ENCODE assay signal across 15 cellular contexts in the genomic region with DNA sequence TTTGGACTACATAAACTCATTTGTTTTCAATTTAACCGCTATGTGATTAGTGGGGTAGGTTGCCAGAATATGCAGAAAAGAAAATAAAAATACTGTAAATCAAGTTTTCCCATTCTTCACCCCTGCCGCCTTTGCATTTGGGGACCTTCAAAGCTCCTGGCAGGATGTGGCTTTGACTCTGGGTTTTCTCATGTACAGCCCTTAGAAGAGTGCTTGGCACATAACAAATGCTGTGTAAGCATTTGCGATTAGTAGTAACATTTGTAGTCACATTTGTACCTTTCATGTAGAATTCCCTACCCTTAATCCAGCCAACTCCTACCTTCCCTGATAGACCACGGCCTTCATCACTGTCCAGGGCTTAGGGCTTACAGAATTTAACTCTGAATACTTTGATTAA.
A peak's percentile ranks its signal among the peaks of the same experiment; 100 is the strongest.
DNase-seq lines count a peak whose midpoint lies in the region; ATAC-seq and TF ChIP-seq lines count a peak whose summit lies in the region.
"Had no signal": no experiment of that assay in that cellular context is flagged by ENCODE, and none has a peak within 500 bp of the region (broad histone marks: within the 10 kb centered on the region; RNA-seq: fewer than 3 reads in every experiment).

No MANE protein-coding gene starts in this region.

- no peaks in the 10 kb centered on the region for H3K36me3 Mint-ChIP-seq in Caco-2 (ENCODE audit: insufficient read depth, unreplicated experiment)
- no peaks in the 10 kb centered on the region for H3K36me3 Mint-ChIP-seq in activated naive CD8-positive, alpha-beta T cell treated with anti-CD3 and anti-CD28 coated beads, Interleukin-2, amount 10 ng/mL, durations not matched to agents 7 days and 5 days
- H3K36me3 Mint-ChIP-seq: CD8-positive, alpha-beta memory T cell; naive B cell had no signal

- POLR2A ChIA-PET in Caco-2 (lab: Charles Lee), result no interaction called here
- POLR2A ChIA-PET in activated naive CD8-positive, alpha-beta T cell treated with anti-CD3 and anti-CD28 coated beads, Interleukin-2, amount 10 ng/mL, durations not matched to agents 7 days and 5 days (lab: Charles Lee), result interaction anchor here (1.0 kb wide), 1 partner anchor 61 kb away, joined by 3 read pairs; no protein-coding TSS in a partner anchor

- H3K9me3 Mint-ChIP-seq in Caco-2 (ENCODE audit: unreplicated experiment), result peaks cover 20% of the 10 kb centered on the region
- H3K9me3 Mint-ChIP-seq in activated naive CD8-positive, alpha-beta T cell treated with anti-CD3 and anti-CD28 coated beads, Interleukin-2, amount 10 ng/mL, durations not matched to agents 7 days and 5 days, result no peaks in the 10 kb centered on the region
- H3K9me3 Mint-ChIP-seq: activated B cell treated with CpG ODN at 0.5 μM for 24 hours; CD8-positive, alpha-beta memory T cell; naive B cell had no signal

- no peak for TF ChIP-seq CTCF in Caco-2 (IDR thresholded peaks at IDR 0.05; ENCODE audit: insufficient read depth in 1 of 2, low read depth in 1 of 2, low read length in 1 of 2, severe bottlenecking in 1 of 2, unreplicated experiment in 1 of 2)
- TF ChIP-seq CTCF in psoas muscle (IDR thresholded peaks at IDR 0.05), result no peak

- DNase-seq in Caco-2, result no peak
- DNase-seq in M059J (ENCODE audit: low read depth), result peak; percentile 40
- DNase-seq in activated naive CD8-positive, alpha-beta T cell treated with anti-CD3 and anti-CD28 coated beads, Interleukin-2, amount 10 ng/mL, durations not matched to agents 7 days and 5 days, result no peak
- peak; percentile 39 for DNase-seq in medulla oblongata (ENCODE audit: extremely low spot score)
- DNase-seq in COLO829 (ENCODE audit: low spot score), result no peak
- no peak for DNase-seq in cerebellar nuclear complex (lab: John Stamatoyannopoulos, UW)
- no peak for DNase-seq in psoas muscle
- DNase-seq: activated B cell treated with CpG ODN at 0.5 μM for 24 hours; activated CD8-positive, alpha-beta memory T cell treated with anti-CD3 and anti-CD28 coated beads, Interleukin-2, amount 50 U/mL, for 4 hours; naive B cell; NCI-H187; OCI-M1 had no signal

- H3K4me1 ChIP-seq in Caco-2 (peaks cover 23% of the 10 kb centered on the region), psoas muscle (no peaks in the 10 kb centered on the region)

- H3K36me3 ChIP-seq in Caco-2 (ENCODE audit: control insufficient read depth, insufficient read depth, low read length) (no peaks in the 10 kb centered on the region), psoas muscle (ENCODE audit: insufficient read depth in 1 of 2, low read depth in 1 of 2) (no peaks in the 10 kb centered on the region)
- H3K36me3 ChIP-seq: ascending aorta had no signal

- peaks cover 24% of the 10 kb centered on the region for H3K4me1 Mint-ChIP-seq in Caco-2 (ENCODE audit: low read depth, unreplicated experiment)
- peaks cover 13% of the 10 kb centered on the region for H3K4me1 Mint-ChIP-seq in activated naive CD8-positive, alpha-beta T cell treated with anti-CD3 and anti-CD28 coated beads, Interleukin-2, amount 10 ng/mL, durations not matched to agents 7 days and 5 days
- H3K4me1 Mint-ChIP-seq: activated B cell treated with CpG ODN at 0.5 μM for 24 hours, naive B cell had no signal

- no peak overlapping the region for H3K4me3 Mint-ChIP-seq in Caco-2 (ENCODE audit: unreplicated experiment)
- H3K4me3 Mint-ChIP-seq in activated naive CD8-positive, alpha-beta T cell treated with anti-CD3 and anti-CD28 coated beads, Interleukin-2, amount 10 ng/mL, durations not matched to agents 7 days and 5 days, result no peak overlapping the region
- H3K4me3 Mint-ChIP-seq: activated B cell treated with CpG ODN at 0.5 μM for 24 hours, naive B cell had no signal

- no peaks in the 10 kb centered on the region for H3K27me3 Mint-ChIP-seq in Caco-2 (ENCODE audit: insufficient read depth, unreplicated experiment)
- H3K27me3 Mint-ChIP-seq in activated naive CD8-positive, alpha-beta T cell treated with anti-CD3 and anti-CD28 coated beads, Interleukin-2, amount 10 ng/mL, durations not matched to agents 7 days and 5 days, result peaks cover 30% of the 10 kb centered on the region

- intact Hi-C loops in Caco-2 (cut with micrococcal nuclease; ENCODE audit: unreplicated experiment) (no loop called here), psoas muscle (cut with DNase I) (no loop called here)

- no peak overlapping the region for H3K27ac ChIP-seq in psoas muscle
- H3K27ac ChIP-seq: ascending aorta had no signal

- CTCF ChIA-PET in Caco-2 (lab: Charles Lee), result no interaction called here

- peak overlapping the region; percentile 30 for H3K27ac Mint-ChIP-seq in Caco-2 (ENCODE audit: unreplicated experiment)
- H3K27ac Mint-ChIP-seq in activated naive CD8-positive, alpha-beta T cell treated with anti-CD3 and anti-CD28 coated beads, Interleukin-2, amount 10 ng/mL, durations not matched to agents 7 days and 5 days, result no peak overlapping the region
- H3K27ac Mint-ChIP-seq: activated B cell treated with CpG ODN at 0.5 μM for 24 hours, naive B cell had no signal

- no peaks in the 10 kb centered on the region for H3K9me3 ChIP-seq in Caco-2
- no peaks in the 10 kb centered on the region for H3K9me3 ChIP-seq in psoas muscle
- H3K9me3 ChIP-seq: ascending aorta had no signal

- BruUV-seq in Caco-2 (replicated peaks; lab: Mats Ljungman, UMichigan), result no TSS peak

- peak; percentile 84 for ATAC-seq in activated naive CD8-positive, alpha-beta T cell treated with anti-CD3 and anti-CD28 coated beads, Interleukin-2, amount 10 ng/mL, durations not matched to agents 7 days and 5 days (ENCODE audit: low read depth)
- ATAC-seq in psoas muscle (no peak), GM21526 (IDR thresholded peaks at IDR 0.05; ENCODE audit: low FRiP score, unreplicated experiment) (no peak)

- no peaks in the 10 kb centered on the region for H3K27me3 ChIP-seq in Caco-2 (replicated peaks; ENCODE audit: control insufficient read depth, insufficient read depth, low read length)
- no peaks in the 10 kb centered on the region for H3K27me3 ChIP-seq in psoas muscle (ENCODE audit: insufficient read depth in 3 of 3, low read length in 2 of 3)
- H3K27me3 ChIP-seq: ascending aorta had no signal

- no peak overlapping the region for H3K4me3 ChIP-seq in Caco-2 (ENCODE audit: low read depth, low read length)
- no peak overlapping the region for H3K4me3 ChIP-seq in psoas muscle
- H3K4me3 ChIP-seq: ascending aorta had no signal

- 79 to 83% (median 80%) methylated on average over 4 of the region's 4 CpGs for WGBS in psoas muscle, 3 donors

Comparison
In these comparisons a context has a peak if more than half of its experiments do, and no peak if none do; other contexts are left out.
1. DNase-seq: peak in M059J (single experiment) and medulla oblongata (single experiment); none in Caco-2 (0 of 2), activated naive CD8-positive, alpha-beta T cell treated with anti-CD3 and anti-CD28 coated beads, Interleukin-2, amount 10 ng/mL, durations not matched to agents 7 days and 5 days (single experiment), COLO829 (single experiment), cerebellar nuclear complex (0 of 2) and psoas muscle (0 of 2).